Comparison of ENCODE assay signal across 25 cellular contexts in genomic region chr7:135277161-135277560, GRCh38. TPM values are rescaled to one million over a fixed set of nuclear protein-coding genes. Genes with fewer than 3 reads are reported as not detected.
"Had no signal": no experiment of that assay in that cellular context is flagged by ENCODE, and none has a peak within 500 bp of the region (broad histone marks: within the 10 kb centered on the region; RNA-seq: fewer than 3 reads in every experiment).

No MANE protein-coding gene starts in this region.

- FAIRE-seq: HTR-8/SVneo, K562 had no signal

- H3K4me3 Mint-ChIP-seq: IgD-negative memory B cell had no signal

- H3K4me1 ChIP-seq: SJCRH30 had no signal

- DNase-seq: Kasumi-1, MM.1S, NCI-H1092 treated with DMSO at 0.1 percent for 48 hours, NCI-H1436, NCI-H187, NCI-H2029, NCI-H2107, NCI-H2227 treated with DMSO at 0.1 percent for 48 hours, NCI-H446, NCI-H510A, NCI-H524 treated with DMSO at 0.1 percent for 48 hours, NCI-H69, NCI-H774, PC-3, SHP77 had no signal

- H3K36me3 Mint-ChIP-seq: IgD-negative memory B cell had no signal

- H3K4me3 ChIP-seq: K562, SJCRH30 had no signal

- H3K36me3 ChIP-seq: SJCRH30 had no signal

- H3K27ac Mint-ChIP-seq: IgD-negative memory B cell had no signal

- H3K27me3 ChIP-seq: SJCRH30 had no signal

- H3K4me2 ChIP-seq: KMS-11 had no signal

- H3K9me3 ChIP-seq: SJCRH30 had no signal

- ATAC-seq: K562, Panc1, PC-3, SK-N-SH treated with all-trans-retinoic acid at 6 μM for 48 hours had no signal

- H3K27ac ChIP-seq: HL-60, KMS-11, RWPE1, SJCRH30 had no signal

- H3K9ac ChIP-seq: KMS-11 had no signal

RNA-seq across cellular contexts. Expression of gene STRA8, which starts 43.5 kb away (rescaled TPM):
- total RNA-seq: K562, M059J, PC-3, SJCRH30 had no signal
- polyA plus RNA-seq: IgD-negative memory B cell, K562 had no signal
